ENCODE assay signal across 1 cellular context in the genomic region with DNA sequence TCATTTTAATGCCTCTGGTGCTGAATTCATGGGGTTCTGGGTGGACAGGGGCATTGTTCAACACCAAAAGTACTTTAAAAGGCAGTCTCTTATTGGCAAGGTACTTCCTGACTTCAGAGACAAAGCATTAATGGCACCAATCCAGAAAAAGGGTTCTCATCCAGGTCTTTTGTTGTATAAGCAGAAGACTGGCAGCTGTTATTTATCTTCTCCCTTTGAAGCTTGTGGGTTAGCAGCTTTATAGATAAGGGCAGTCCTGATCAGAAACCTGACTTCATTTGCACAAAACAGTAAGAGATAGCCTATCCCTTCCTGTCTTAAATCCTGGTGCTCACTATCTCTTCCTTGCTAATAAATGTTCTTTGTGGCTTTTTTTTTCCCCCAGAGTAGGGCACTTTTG.
TF ChIP-seq lines count a peak whose summit lies in the region.

No MANE protein-coding gene starts in this region.

TF ChIP-seq in HepG2, 621 proteins besides CTCF, POLR2A, EP300 and RAD21 (continued from another document and continues in another):
- TF ChIP-seq, protein P1, sequence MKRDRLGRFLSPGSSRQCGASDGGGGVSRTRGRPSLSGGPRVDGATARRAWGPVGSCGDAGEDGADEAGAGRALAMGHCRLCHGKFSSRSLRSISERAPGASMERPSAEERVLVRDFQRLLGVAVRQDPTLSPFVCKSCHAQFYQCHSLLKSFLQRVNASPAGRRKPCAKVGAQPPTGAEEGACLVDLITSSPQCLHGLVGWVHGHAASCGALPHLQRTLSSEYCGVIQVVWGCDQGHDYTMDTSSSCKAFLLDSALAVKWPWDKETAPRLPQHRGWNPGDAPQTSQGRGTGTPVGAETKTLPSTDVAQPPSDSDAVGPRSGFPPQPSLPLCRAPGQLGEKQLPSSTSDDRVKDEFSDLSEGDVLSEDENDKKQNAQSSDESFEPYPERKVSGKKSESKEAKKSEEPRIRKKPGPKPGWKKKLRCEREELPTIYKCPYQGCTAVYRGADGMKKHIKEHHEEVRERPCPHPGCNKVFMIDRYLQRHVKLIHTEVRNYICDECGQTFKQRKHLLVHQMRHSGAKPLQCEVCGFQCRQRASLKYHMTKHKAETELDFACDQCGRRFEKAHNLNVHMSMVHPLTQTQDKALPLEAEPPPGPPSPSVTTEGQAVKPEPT (CRISPR knock-in tag; IDR thresholded peaks at IDR 0.05; ENCODE audit: low read depth): no peak
- TF ChIP-seq, protein P2, sequence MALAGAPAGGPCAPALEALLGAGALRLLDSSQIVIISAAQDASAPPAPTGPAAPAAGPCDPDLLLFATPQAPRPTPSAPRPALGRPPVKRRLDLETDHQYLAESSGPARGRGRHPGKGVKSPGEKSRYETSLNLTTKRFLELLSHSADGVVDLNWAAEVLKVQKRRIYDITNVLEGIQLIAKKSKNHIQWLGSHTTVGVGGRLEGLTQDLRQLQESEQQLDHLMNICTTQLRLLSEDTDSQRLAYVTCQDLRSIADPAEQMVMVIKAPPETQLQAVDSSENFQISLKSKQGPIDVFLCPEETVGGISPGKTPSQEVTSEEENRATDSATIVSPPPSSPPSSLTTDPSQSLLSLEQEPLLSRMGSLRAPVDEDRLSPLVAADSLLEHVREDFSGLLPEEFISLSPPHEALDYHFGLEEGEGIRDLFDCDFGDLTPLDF (CRISPR knock-in tag; IDR thresholded peaks at IDR 0.05): no peak
- TF ChIP-seq ZNF782 (CRISPR knock-in tag; IDR thresholded peaks at IDR 0.05; ENCODE audit: borderline replicate concordance) (no peak), ZNF598 (CRISPR knock-in tag; IDR thresholded peaks at IDR 0.05; ENCODE audit: borderline replicate concordance) (no peak), CCDC6 (CRISPR knock-in tag; IDR thresholded peaks at IDR 0.05) (no peak), NFIC (IDR thresholded peaks at IDR 0.05; ENCODE audit: low read length) (peak; percentile 65), SAP130 (CRISPR knock-in tag; IDR thresholded peaks at IDR 0.05; ENCODE audit: low read depth) (peak; percentile 40), XBP1 (CRISPR knock-in tag; IDR thresholded peaks at IDR 0.05) (no peak), KLF11 (CRISPR knock-in tag; IDR thresholded peaks at IDR 0.05) (no peak), IRF2 (CRISPR knock-in tag; IDR thresholded peaks at IDR 0.05) (no peak), MTF2 (CRISPR knock-in tag; IDR thresholded peaks at IDR 0.05; ENCODE audit: borderline replicate concordance) (no peak), ZNF777 (CRISPR knock-in tag; IDR thresholded peaks at IDR 0.05) (no peak), EZH2 (conservative IDR thresholded peaks at IDR 0.05; ENCODE audit: low read depth, low read length) (no peak), ZSCAN31 (CRISPR knock-in tag; IDR thresholded peaks at IDR 0.05; ENCODE audit: low read depth) (no peak), ZNF138 (CRISPR knock-in tag; IDR thresholded peaks at IDR 0.05; ENCODE audit: low read depth) (no peak), TOE1 (CRISPR knock-in tag; IDR thresholded peaks at IDR 0.05) (no peak), FOXA3 (CRISPR knock-in tag; IDR thresholded peaks at IDR 0.05) (no peak), PRPF4 (IDR thresholded peaks at IDR 0.05; ENCODE audit: low read depth, low read length, poor library complexity, severe bottlenecking) (no peak), MYC (CRISPR knock-in tag; IDR thresholded peaks at IDR 0.05; ENCODE audit: borderline replicate concordance) (no peak), TBP (CRISPR knock-in tag; IDR thresholded peaks at IDR 0.05) (no peak), ZNF337 (CRISPR knock-in tag; IDR thresholded peaks at IDR 0.05; ENCODE audit: borderline replicate concordance, low read depth) (no peak)
- TF ChIP-seq, protein P3, sequence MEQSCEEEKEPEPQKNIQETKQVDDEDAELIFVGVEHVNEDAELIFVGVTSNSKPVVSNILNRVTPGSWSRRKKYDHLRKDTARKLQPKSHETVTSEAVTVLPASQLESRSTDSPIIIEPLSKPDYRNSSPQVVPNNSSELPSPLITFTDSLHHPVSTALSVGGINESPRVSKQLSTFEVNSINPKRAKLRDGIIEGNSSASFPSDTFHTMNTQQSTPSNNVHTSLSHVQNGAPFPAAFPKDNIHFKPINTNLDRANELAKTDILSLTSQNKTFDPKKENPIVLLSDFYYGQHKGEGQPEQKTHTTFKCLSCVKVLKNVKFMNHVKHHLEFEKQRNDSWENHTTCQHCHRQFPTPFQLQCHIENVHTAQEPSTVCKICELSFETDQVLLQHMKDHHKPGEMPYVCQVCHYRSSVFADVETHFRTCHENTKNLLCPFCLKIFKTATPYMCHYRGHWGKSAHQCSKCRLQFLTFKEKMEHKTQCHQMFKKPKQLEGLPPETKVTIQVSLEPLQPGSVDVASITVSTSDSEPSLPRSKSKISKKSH (CRISPR knock-in tag; IDR thresholded peaks at IDR 0.05; ENCODE audit: borderline replicate concordance): no peak
- TF ChIP-seq, protein P4, sequence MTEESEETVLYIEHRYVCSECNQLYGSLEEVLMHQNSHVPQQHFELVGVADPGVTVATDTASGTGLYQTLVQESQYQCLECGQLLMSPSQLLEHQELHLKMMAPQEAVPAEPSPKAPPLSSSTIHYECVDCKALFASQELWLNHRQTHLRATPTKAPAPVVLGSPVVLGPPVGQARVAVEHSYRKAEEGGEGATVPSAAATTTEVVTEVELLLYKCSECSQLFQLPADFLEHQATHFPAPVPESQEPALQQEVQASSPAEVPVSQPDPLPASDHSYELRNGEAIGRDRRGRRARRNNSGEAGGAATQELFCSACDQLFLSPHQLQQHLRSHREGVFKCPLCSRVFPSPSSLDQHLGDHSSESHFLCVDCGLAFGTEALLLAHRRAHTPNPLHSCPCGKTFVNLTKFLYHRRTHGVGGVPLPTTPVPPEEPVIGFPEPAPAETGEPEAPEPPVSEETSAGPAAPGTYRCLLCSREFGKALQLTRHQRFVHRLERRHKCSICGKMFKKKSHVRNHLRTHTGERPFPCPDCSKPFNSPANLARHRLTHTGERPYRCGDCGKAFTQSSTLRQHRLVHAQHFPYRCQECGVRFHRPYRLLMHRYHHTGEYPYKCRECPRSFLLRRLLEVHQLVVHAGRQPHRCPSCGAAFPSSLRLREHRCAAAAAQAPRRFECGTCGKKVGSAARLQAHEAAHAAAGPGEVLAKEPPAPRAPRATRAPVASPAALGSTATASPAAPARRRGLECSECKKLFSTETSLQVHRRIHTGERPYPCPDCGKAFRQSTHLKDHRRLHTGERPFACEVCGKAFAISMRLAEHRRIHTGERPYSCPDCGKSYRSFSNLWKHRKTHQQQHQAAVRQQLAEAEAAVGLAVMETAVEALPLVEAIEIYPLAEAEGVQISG (CRISPR knock-in tag; IDR thresholded peaks at IDR 0.05): no peak
- TF ChIP-seq, protein P5, sequence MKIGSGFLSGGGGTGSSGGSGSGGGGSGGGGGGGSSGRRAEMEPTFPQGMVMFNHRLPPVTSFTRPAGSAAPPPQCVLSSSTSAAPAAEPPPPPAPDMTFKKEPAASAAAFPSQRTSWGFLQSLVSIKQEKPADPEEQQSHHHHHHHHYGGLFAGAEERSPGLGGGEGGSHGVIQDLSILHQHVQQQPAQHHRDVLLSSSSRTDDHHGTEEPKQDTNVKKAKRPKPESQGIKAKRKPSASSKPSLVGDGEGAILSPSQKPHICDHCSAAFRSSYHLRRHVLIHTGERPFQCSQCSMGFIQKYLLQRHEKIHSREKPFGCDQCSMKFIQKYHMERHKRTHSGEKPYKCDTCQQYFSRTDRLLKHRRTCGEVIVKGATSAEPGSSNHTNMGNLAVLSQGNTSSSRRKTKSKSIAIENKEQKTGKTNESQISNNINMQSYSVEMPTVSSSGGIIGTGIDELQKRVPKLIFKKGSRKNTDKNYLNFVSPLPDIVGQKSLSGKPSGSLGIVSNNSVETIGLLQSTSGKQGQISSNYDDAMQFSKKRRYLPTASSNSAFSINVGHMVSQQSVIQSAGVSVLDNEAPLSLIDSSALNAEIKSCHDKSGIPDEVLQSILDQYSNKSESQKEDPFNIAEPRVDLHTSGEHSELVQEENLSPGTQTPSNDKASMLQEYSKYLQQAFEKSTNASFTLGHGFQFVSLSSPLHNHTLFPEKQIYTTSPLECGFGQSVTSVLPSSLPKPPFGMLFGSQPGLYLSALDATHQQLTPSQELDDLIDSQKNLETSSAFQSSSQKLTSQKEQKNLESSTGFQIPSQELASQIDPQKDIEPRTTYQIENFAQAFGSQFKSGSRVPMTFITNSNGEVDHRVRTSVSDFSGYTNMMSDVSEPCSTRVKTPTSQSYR (CRISPR knock-in tag; IDR thresholded peaks at IDR 0.05; ENCODE audit: borderline replicate concordance): no peak
- TF ChIP-seq, protein P6, sequence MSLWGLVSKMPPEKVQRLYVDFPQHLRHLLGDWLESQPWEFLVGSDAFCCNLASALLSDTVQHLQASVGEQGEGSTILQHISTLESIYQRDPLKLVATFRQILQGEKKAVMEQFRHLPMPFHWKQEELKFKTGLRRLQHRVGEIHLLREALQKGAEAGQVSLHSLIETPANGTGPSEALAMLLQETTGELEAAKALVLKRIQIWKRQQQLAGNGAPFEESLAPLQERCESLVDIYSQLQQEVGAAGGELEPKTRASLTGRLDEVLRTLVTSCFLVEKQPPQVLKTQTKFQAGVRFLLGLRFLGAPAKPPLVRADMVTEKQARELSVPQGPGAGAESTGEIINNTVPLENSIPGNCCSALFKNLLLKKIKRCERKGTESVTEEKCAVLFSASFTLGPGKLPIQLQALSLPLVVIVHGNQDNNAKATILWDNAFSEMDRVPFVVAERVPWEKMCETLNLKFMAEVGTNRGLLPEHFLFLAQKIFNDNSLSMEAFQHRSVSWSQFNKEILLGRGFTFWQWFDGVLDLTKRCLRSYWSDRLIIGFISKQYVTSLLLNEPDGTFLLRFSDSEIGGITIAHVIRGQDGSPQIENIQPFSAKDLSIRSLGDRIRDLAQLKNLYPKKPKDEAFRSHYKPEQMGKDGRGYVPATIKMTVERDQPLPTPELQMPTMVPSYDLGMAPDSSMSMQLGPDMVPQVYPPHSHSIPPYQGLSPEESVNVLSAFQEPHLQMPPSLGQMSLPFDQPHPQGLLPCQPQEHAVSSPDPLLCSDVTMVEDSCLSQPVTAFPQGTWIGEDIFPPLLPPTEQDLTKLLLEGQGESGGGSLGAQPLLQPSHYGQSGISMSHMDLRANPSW (CRISPR knock-in tag; IDR thresholded peaks at IDR 0.05; ENCODE audit: borderline replicate concordance): no peak
- TF ChIP-seq, protein P7, sequence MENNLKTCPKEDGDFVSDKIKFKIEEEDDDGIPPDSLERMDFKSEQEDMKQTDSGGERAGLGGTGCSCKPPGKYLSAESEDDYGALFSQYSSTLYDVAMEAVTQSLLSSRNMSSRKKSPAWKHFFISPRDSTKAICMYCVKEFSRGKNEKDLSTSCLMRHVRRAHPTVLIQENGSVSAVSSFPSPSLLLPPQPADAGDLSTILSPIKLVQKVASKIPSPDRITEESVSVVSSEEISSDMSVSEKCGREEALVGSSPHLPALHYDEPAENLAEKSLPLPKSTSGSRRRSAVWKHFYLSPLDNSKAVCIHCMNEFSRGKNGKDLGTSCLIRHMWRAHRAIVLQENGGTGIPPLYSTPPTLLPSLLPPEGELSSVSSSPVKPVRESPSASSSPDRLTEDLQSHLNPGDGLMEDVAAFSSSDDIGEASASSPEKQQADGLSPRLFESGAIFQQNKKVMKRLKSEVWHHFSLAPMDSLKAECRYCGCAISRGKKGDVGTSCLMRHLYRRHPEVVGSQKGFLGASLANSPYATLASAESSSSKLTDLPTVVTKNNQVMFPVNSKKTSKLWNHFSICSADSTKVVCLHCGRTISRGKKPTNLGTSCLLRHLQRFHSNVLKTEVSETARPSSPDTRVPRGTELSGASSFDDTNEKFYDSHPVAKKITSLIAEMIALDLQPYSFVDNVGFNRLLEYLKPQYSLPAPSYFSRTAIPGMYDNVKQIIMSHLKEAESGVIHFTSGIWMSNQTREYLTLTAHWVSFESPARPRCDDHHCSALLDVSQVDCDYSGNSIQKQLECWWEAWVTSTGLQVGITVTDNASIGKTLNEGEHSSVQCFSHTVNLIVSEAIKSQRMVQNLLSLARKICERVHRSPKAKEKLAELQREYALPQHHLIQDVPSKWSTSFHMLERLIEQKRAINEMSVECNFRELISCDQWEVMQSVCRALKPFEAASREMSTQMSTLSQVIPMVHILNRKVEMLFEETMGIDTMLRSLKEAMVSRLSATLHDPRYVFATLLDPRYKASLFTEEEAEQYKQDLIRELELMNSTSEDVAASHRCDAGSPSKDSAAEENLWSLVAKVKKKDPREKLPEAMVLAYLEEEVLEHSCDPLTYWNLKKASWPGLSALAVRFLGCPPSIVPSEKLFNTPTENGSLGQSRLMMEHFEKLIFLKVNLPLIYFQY (CRISPR knock-in tag; IDR thresholded peaks at IDR 0.05; ENCODE audit: borderline replicate concordance): no peak
- TF ChIP-seq, protein P8, sequence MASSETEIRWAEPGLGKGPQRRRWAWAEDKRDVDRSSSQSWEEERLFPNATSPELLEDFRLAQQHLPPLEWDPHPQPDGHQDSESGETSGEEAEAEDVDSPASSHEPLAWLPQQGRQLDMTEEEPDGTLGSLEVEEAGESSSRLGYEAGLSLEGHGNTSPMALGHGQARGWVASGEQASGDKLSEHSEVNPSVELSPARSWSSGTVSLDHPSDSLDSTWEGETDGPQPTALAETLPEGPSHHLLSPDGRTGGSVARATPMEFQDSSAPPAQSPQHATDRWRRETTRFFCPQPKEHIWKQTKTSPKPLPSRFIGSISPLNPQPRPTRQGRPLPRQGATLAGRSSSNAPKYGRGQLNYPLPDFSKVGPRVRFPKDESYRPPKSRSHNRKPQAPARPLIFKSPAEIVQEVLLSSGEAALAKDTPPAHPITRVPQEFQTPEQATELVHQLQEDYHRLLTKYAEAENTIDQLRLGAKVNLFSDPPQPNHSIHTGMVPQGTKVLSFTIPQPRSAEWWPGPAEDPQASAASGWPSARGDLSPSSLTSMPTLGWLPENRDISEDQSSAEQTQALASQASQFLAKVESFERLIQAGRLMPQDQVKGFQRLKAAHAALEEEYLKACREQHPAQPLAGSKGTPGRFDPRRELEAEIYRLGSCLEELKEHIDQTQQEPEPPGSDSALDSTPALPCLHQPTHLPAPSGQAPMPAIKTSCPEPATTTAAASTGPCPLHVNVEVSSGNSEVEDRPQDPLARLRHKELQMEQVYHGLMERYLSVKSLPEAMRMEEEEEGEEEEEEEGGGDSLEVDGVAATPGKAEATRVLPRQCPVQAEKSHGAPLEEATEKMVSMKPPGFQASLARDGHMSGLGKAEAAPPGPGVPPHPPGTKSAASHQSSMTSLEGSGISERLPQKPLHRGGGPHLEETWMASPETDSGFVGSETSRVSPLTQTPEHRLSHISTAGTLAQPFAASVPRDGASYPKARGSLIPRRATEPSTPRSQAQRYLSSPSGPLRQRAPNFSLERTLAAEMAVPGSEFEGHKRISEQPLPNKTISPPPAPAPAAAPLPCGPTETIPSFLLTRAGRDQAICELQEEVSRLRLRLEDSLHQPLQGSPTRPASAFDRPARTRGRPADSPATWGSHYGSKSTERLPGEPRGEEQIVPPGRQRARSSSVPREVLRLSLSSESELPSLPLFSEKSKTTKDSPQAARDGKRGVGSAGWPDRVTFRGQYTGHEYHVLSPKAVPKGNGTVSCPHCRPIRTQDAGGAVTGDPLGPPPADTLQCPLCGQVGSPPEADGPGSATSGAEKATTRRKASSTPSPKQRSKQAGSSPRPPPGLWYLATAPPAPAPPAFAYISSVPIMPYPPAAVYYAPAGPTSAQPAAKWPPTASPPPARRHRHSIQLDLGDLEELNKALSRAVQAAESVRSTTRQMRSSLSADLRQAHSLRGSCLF (CRISPR knock-in tag; IDR thresholded peaks at IDR 0.05; ENCODE audit: borderline replicate concordance): no peak
